In genomic region chr17:20154601-20155000, GRCh38 we compare ENCODE assay signal across 12 cellular contexts.
DNase-seq lines count a peak whose midpoint lies in the region; ATAC-seq and TF ChIP-seq lines count a peak whose summit lies in the region.
"Had no signal": no experiment of that assay in that cellular context is flagged by ENCODE, and none has a peak within 500 bp of the region (broad histone marks: within the 10 kb centered on the region; RNA-seq: fewer than 3 reads in every experiment).

No MANE protein-coding gene starts in this region.

- peaks cover 0 to 6% (median 2%) of the 10 kb centered on the region in 4 donors for H3K4me1 Mint-ChIP-seq in CD4-positive, CD25-positive, alpha-beta regulatory T cell

- H3K4me1 ChIP-seq in CD4-positive, CD25-positive, alpha-beta regulatory T cell (ENCODE audit: control insufficient read depth, insufficient read depth, low read length, poor library complexity, severe bottlenecking): peaks cover 25% of the 10 kb centered on the region
- peaks cover 11% of the 10 kb centered on the region for H3K4me1 ChIP-seq in KMS-11 (ENCODE audit: low read depth, poor library complexity, severe bottlenecking)
- peaks cover 5% of the 10 kb centered on the region for H3K4me1 ChIP-seq in effector memory CD4-positive, alpha-beta T cell (ENCODE audit: control insufficient read depth, insufficient read depth, low read length, poor library complexity, severe bottlenecking)

- H3K36me3 ChIP-seq in CD4-positive, CD25-positive, alpha-beta regulatory T cell (ENCODE audit: control insufficient read depth, insufficient read depth, low read length): no peaks in the 10 kb centered on the region
- no peaks in the 10 kb centered on the region for H3K36me3 ChIP-seq in KMS-11 (ENCODE audit: insufficient read depth)
- H3K36me3 ChIP-seq in effector memory CD4-positive, alpha-beta T cell (ENCODE audit: control insufficient read depth, insufficient read depth, low read length): no peaks in the 10 kb centered on the region

- ATAC-seq in CD4-positive, CD25-positive, alpha-beta regulatory T cell (ENCODE audit: low read depth in 2 of 2): no peak
- ATAC-seq in GM21717 (IDR thresholded peaks at IDR 0.05; ENCODE audit: unreplicated experiment): no peak

- H2AFZ ChIP-seq in KMS-11 (ENCODE audit: low read depth): no peak overlapping the region

- H4K20me1 ChIP-seq in KMS-11 (ENCODE audit: insufficient read depth): no peaks in the 10 kb centered on the region

- no peaks in the 10 kb centered on the region for H3K9me3 ChIP-seq in CD4-positive, CD25-positive, alpha-beta regulatory T cell (ENCODE audit: control insufficient read depth in 2 of 2, low read length in 2 of 2)
- no peaks in the 10 kb centered on the region for H3K9me3 ChIP-seq in effector memory CD4-positive, alpha-beta T cell (ENCODE audit: control insufficient read depth, low read length)

- no peak overlapping the region for H3K27ac Mint-ChIP-seq in CD4-positive, CD25-positive, alpha-beta regulatory T cell

- H3K36me3 Mint-ChIP-seq in CD4-positive, CD25-positive, alpha-beta regulatory T cell: no peaks in the 10 kb centered on the region

- H3K27me3 Mint-ChIP-seq in CD4-positive, CD25-positive, alpha-beta regulatory T cell: peaks cover 6% of the 10 kb centered on the region

- DNase-seq in activated CD4-positive, alpha-beta T cell treated with anti-CD3 and anti-CD28 coated beads for 48 hours: peak; percentile 26
- no peak for DNase-seq in activated CD4-positive, alpha-beta T cell treated with anti-CD3 and anti-CD28 coated beads, Interleukin-2, amount 50 U/mL, for 4 hours
- no peak for DNase-seq in CD4-positive, CD25-positive, alpha-beta regulatory T cell
- no peak for DNase-seq in effector memory CD4-positive, alpha-beta T cell
- no peak for DNase-seq in NCI-H446 treated with DMSO at 0.1 percent for 48 hours (lab: John Stamatoyannopoulos, UW)
- no peak for DNase-seq in DMS53 (lab: John Stamatoyannopoulos, UW)
- DNase-seq: NCI-H1930, NCI-H2171 treated with DMSO at 0.1 percent for 48 hours, NCI-H524 had no signal

- no peaks in the 10 kb centered on the region for H3K27me3 ChIP-seq in CD4-positive, CD25-positive, alpha-beta regulatory T cell (ENCODE audit: control insufficient read depth, insufficient read depth, low read length)
- H3K27me3 ChIP-seq in KMS-11 (ENCODE audit: insufficient read depth, low read depth): no peaks in the 10 kb centered on the region
- no peaks in the 10 kb centered on the region for H3K27me3 ChIP-seq in effector memory CD4-positive, alpha-beta T cell (replicated peaks; ENCODE audit: control insufficient read depth, insufficient read depth, low read length, poor library complexity, severe bottlenecking)

- H3K27ac ChIP-seq in CD4-positive, CD25-positive, alpha-beta regulatory T cell (ENCODE audit: insufficient read depth, low read length, poor library complexity, severe bottlenecking): peak overlapping the region; percentile 69
- no peak overlapping the region for H3K27ac ChIP-seq in KMS-11
- peak overlapping the region; percentile 53 for H3K27ac ChIP-seq in effector memory CD4-positive, alpha-beta T cell (ENCODE audit: insufficient read depth, low read length, poor library complexity, severe bottlenecking)

- no peak overlapping the region for H3K4me3 Mint-ChIP-seq in CD4-positive, CD25-positive, alpha-beta regulatory T cell
- H3K4me3 Mint-ChIP-seq: CD14-positive monocyte had no signal

- no peaks in the 10 kb centered on the region for H3K79me2 ChIP-seq in KMS-11 (ENCODE audit: insufficient read depth, low read depth)

- TF ChIP-seq CTCF in KMS-11 (conservative IDR thresholded peaks at IDR 0.05; ENCODE audit: low read depth, low read length): no peak

- no peaks in the 10 kb centered on the region for H3K9me3 Mint-ChIP-seq in CD4-positive, CD25-positive, alpha-beta regulatory T cell

- no peak overlapping the region for H3K9ac ChIP-seq in KMS-11

- H3K4me2 ChIP-seq in KMS-11: peak overlapping the region; percentile 50

- H3K4me3 ChIP-seq in CD4-positive, CD25-positive, alpha-beta regulatory T cell (ENCODE audit: low read depth, low read length): peak overlapping the region; percentile 64
- no peak overlapping the region for H3K4me3 ChIP-seq in KMS-11 (IDR thresholded peaks at IDR 0.05; ENCODE audit: insufficient read depth, low read depth, low read length)
- no peak overlapping the region for H3K4me3 ChIP-seq in effector memory CD4-positive, alpha-beta T cell (ENCODE audit: insufficient read depth, low read depth, low read length, poor library complexity, severe bottlenecking)
